Comparison of ENCODE assay signal across 1 cellular context in the genomic region with DNA sequence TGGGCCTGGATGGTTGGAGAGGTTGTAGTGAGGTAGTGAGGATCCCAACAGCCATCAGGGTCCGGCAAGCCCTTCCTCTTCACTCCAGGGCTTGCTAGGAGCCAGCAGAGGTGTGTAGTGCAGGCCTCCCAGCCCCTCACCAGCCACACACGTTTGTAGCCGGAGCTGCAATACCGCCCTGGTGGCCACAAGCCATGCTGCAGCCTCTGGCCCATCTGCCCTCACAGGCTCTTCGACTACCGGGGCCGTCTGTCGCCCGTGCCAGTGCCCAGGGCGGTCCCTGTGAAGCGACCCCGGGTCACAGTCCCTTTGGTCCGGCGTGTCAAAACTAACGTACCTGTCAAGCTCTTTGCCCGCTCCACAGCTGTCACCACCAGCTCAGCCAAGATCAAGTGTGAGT.
TF ChIP-seq lines count a peak whose summit lies in the region.

No MANE protein-coding gene starts in this region.

TF ChIP-seq in HCT116, 20 proteins besides CTCF, POLR2A, EP300 and RAD21:
- TF ChIP-seq CBX3 (IDR thresholded peaks at IDR 0.05; ENCODE audit: low read depth) (no peak), SP1 (IDR thresholded peaks at IDR 0.05; ENCODE audit: low read depth) (no peak), EGR1 (IDR thresholded peaks at IDR 0.05; ENCODE audit: low read depth) (no peak), EZH2 (IDR thresholded peaks at IDR 0.05) (no peak), FOSL1 (IDR thresholded peaks at IDR 0.05; ENCODE audit: low read depth) (no peak), ZFX (IDR thresholded peaks at IDR 0.05) (no peak), JUND (IDR thresholded peaks at IDR 0.05) (no peak), YY1 (IDR thresholded peaks at IDR 0.05; ENCODE audit: extremely low read depth, insufficient replicate concordance, low read depth, low read length) (no peak), SIN3A (IDR thresholded peaks at IDR 0.05; ENCODE audit: low read depth) (no peak), SRF (IDR thresholded peaks at IDR 0.05; ENCODE audit: low read depth) (no peak), CEBPB (IDR thresholded peaks at IDR 0.05; ENCODE audit: low read depth) (no peak), TCF7L2 (IDR thresholded peaks at IDR 0.05; ENCODE audit: borderline replicate concordance, extremely low read depth, insufficient read depth, insufficient read length) (no peak), ZNF274 (IDR thresholded peaks at IDR 0.05; ENCODE audit: low read depth, low read length) (no peak), POLR2AphosphoS5 (IDR thresholded peaks at IDR 0.05; ENCODE audit: low read depth, low read length) (no peak)
- TF ChIP-seq, protein P1, sequence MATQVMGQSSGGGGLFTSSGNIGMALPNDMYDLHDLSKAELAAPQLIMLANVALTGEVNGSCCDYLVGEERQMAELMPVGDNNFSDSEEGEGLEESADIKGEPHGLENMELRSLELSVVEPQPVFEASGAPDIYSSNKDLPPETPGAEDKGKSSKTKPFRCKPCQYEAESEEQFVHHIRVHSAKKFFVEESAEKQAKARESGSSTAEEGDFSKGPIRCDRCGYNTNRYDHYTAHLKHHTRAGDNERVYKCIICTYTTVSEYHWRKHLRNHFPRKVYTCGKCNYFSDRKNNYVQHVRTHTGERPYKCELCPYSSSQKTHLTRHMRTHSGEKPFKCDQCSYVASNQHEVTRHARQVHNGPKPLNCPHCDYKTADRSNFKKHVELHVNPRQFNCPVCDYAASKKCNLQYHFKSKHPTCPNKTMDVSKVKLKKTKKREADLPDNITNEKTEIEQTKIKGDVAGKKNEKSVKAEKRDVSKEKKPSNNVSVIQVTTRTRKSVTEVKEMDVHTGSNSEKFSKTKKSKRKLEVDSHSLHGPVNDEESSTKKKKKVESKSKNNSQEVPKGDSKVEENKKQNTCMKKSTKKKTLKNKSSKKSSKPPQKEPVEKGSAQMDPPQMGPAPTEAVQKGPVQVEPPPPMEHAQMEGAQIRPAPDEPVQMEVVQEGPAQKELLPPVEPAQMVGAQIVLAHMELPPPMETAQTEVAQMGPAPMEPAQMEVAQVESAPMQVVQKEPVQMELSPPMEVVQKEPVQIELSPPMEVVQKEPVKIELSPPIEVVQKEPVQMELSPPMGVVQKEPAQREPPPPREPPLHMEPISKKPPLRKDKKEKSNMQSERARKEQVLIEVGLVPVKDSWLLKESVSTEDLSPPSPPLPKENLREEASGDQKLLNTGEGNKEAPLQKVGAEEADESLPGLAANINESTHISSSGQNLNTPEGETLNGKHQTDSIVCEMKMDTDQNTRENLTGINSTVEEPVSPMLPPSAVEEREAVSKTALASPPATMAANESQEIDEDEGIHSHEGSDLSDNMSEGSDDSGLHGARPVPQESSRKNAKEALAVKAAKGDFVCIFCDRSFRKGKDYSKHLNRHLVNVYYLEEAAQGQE (IDR thresholded peaks at IDR 0.05; ENCODE audit: low read depth), result no peak
- TF ChIP-seq, protein P2, sequence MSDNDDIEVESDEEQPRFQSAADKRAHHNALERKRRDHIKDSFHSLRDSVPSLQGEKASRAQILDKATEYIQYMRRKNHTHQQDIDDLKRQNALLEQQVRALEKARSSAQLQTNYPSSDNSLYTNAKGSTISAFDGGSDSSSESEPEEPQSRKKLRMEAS (IDR thresholded peaks at IDR 0.05), result no peak
- TF ChIP-seq, protein P3, sequence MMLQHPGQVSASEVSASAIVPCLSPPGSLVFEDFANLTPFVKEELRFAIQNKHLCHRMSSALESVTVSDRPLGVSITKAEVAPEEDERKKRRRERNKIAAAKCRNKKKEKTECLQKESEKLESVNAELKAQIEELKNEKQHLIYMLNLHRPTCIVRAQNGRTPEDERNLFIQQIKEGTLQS (IDR thresholded peaks at IDR 0.05), result no peak
- TF ChIP-seq, protein P4, sequence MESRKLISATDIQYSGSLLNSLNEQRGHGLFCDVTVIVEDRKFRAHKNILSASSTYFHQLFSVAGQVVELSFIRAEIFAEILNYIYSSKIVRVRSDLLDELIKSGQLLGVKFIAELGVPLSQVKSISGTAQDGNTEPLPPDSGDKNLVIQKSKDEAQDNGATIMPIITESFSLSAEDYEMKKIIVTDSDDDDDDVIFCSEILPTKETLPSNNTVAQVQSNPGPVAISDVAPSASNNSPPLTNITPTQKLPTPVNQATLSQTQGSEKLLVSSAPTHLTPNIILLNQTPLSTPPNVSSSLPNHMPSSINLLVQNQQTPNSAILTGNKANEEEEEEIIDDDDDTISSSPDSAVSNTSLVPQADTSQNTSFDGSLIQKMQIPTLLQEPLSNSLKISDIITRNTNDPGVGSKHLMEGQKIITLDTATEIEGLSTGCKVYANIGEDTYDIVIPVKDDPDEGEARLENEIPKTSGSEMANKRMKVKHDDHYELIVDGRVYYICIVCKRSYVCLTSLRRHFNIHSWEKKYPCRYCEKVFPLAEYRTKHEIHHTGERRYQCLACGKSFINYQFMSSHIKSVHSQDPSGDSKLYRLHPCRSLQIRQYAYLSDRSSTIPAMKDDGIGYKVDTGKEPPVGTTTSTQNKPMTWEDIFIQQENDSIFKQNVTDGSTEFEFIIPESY (IDR thresholded peaks at IDR 0.05; ENCODE audit: extremely low read depth, insufficient replicate concordance, low read length), result no peak
